In the genomic region with DNA sequence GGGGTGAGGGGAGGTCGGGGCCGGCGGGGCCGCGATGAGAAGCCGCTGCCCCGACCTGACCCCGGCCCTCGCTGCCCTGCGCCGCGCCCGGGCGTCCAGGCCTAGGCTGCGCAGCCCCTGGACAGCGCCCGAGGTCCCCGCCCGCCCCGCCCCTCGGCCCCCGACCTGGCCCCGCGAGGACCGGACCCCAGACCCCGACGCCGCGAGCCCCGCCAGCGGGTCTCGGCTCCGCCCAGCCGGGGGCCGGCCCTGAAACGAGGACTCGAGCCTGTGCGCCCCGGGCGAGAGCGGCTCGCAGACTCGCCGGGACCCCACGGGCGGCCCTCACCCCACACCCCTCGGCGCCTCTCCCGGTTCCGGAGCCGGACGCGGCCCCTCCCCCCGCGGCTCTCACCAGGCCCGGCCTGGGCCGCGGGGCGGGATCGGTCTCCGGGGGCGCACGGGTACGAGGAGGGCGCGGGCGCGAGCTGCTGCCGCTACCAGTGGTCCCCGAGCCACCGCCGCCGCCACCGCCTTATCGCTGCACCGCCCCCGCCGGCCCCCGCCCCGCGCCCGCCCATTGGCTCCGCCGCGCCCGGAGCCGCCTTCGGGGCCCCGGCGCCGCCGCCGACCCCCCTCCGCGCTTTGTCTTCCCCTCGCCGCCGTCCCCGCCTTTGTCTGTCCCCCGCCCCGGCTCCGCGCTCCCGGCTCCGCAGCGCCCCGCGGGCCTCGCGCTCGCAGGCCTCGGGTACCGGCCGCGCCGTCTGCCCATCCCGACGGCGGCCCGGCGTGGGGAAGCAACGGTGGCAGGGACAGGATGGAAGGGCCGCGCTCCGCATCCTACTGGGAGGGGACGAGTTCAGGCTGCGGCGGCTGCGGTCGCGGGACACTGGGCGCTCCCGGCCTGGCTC, we compare ENCODE assay signal across 8 cellular contexts. TPM values are rescaled to one million over a fixed set of nuclear protein-coding genes. Genes with fewer than 3 reads are reported as not detected.
DNase-seq lines count a peak whose midpoint lies in the region; ATAC-seq and TF ChIP-seq lines count a peak whose summit lies in the region.

Gene LIMD2 (minus strand): TSS at position 488 of the 890 bp plus-strand sequence. CDS start 827 bp downstream, outside the sequence.

- H3K36me3 ChIP-seq in OCI-LY3 (replicated peaks; ENCODE audit: low read depth, low read length) (peaks cover 47% of the 10 kb centered on the region), neuronal stem cell (replicated peaks in 1 of 2; ENCODE audit: control insufficient read depth in 2 of 2, insufficient read depth in 2 of 2, low read length in 2 of 2) (peaks cover 21 to 66% of the 10 kb centered on the region in 2 donors), testis (ENCODE audit: low read depth, missing control alignments) (no peaks in the 10 kb centered on the region)

- H2BK12ac ChIP-seq in neuronal stem cell (ENCODE audit: low read length) = peak within 1 kb of the TSS; percentile 68

- H3K18ac ChIP-seq in neuronal stem cell (ENCODE audit: low read length) = peak within 1 kb of the TSS; percentile 100

- peak within 1 kb of the TSS; percentile 52 for H4K8ac ChIP-seq in neuronal stem cell (ENCODE audit: low read depth, low read length)

- H3K79me2 ChIP-seq in OCI-LY3 (ENCODE audit: low read length) = peaks cover 29% of the 10 kb centered on the region

- H3K9ac ChIP-seq in OCI-LY3 (ENCODE audit: low read length) (peak within 1 kb of the TSS; percentile 99), neuronal stem cell (ENCODE audit: low read depth, low read length, poor library complexity) (peak within 1 kb of the TSS; percentile 97)

- peak within 1 kb of the TSS; percentile 93 for H2BK5ac ChIP-seq in neuronal stem cell (ENCODE audit: low read length)

- no CpG with 5 or more reads among the region's 133 CpGs for WGBS in neuronal stem cell (ENCODE audit: extremely low coverage in 2 of 2, insufficient read length in 2 of 2, insufficient replicate concordance in 1 of 2), 2 donors
- WGBS in testis, 2 donors = 0 to 1% methylated on average over 9 to 37 of the region's 133 CpGs

- H3K4me1 ChIP-seq in OCI-LY3 (ENCODE audit: low read length) (peaks cover 56% of the 10 kb centered on the region), neuronal stem cell (ENCODE audit: control insufficient read depth in 2 of 2, insufficient read depth in 1 of 2, low read depth in 1 of 2, low read length in 2 of 2) (peaks cover 2 to 16% of the 10 kb centered on the region in 2 donors), testis (peaks cover 8% of the 10 kb centered on the region)

- H3K23ac ChIP-seq in neuronal stem cell (ENCODE audit: low read depth, low read length, poor library complexity) = peak within 1 kb of the TSS; percentile 92

- peak; percentile 82 to 85 for DNase-seq in activated T-cell treated with anti-CD3 and anti-CD28 coated beads, Interleukin-2, amount 50 U/mL, for 48 hours
- DNase-seq in fibroblast of the aortic adventitia (ENCODE audit: low read depth) (no peak), neuronal stem cell (ENCODE audit: low spot score) (peak; percentile 65), testis (peak; percentile 30)

- H3K14ac ChIP-seq in neuronal stem cell (ENCODE audit: low read length) = peak within 1 kb of the TSS; percentile 97

- H3K27ac ChIP-seq in OCI-LY3 (ENCODE audit: low read length) (peak within 1 kb of the TSS; percentile 91), neuronal stem cell (replicated peaks; ENCODE audit: low read length) (peak within 1 kb of the TSS; percentile 92), testis (peak within 1 kb of the TSS in 1 of 2 donors; percentile 77)

- H3K27me3 ChIP-seq in OCI-LY3 (ENCODE audit: low read depth, low read length) (no peaks in the 10 kb centered on the region), neuronal stem cell (ENCODE audit: control insufficient read depth in 3 of 3, insufficient read depth in 3 of 3, low read depth in 1 of 3, low read length in 3 of 3) (peaks cover 0 to 7% (median 0%) of the 10 kb centered on the region in 3 experiments), testis (no peaks in the 10 kb centered on the region)

- TF ChIP-seq CTCF in OCI-LY3 (IDR thresholded peaks at IDR 0.05; ENCODE audit: low read depth, low read length) (no peak), fibroblast of the aortic adventitia (IDR thresholded peaks at IDR 0.05; ENCODE audit: insufficient read depth, low read length) (no peak), testis (IDR thresholded peaks at IDR 0.05) (no peak)

- H2AFZ ChIP-seq in OCI-LY3 (ENCODE audit: low read depth, low read length) = no peak within 1 kb of the TSS
- peak within 1 kb of the TSS; percentile 92 for H2AFZ ChIP-seq in neuronal stem cell (ENCODE audit: low read length)

- peak within 1 kb of the TSS; percentile 69 for H3K4ac ChIP-seq in neuronal stem cell (ENCODE audit: low read length)

- intact Hi-C loops in testis (cut with DNase I; ENCODE audit: low total_unique reads) = no loop called here

- peaks cover 5% of the 10 kb centered on the region for H3K79me1 ChIP-seq in neuronal stem cell (ENCODE audit: low read depth, low read length)

- peak within 1 kb of the TSS; percentile 92 for H2AK5ac ChIP-seq in neuronal stem cell (ENCODE audit: low read depth, low read length)

- peaks cover 10% of the 10 kb centered on the region; the same call in 1 of the 2 replicates for H4K20me1 ChIP-seq in OCI-LY3 (ENCODE audit: insufficient read depth, low read length)

- H3K9me3 ChIP-seq in OCI-LY3 (ENCODE audit: insufficient read depth, low read length) (peaks cover 8% of the 10 kb centered on the region; the same call in 1 of the 2 replicates), neuronal stem cell (replicated peaks in 1 of 2; ENCODE audit: control insufficient read depth in 2 of 2, insufficient read depth in 1 of 2, low read depth in 1 of 2, low read length in 2 of 2) (no peaks in the 10 kb centered on the region), testis (no peaks in the 10 kb centered on the region)

- H4K91ac ChIP-seq in neuronal stem cell (ENCODE audit: low read depth, low read length, poor library complexity) = peak within 1 kb of the TSS; percentile 74

- ATAC-seq in GM18502 (IDR thresholded peaks at IDR 0.05; ENCODE audit: poor library complexity, unreplicated experiment) (peak; percentile 20), HG03159 (IDR thresholded peaks at IDR 0.05; ENCODE audit: unreplicated experiment) (peak; percentile 18), GM21576 (IDR thresholded peaks at IDR 0.05; ENCODE audit: unreplicated experiment) (no peak)

- H3K4me3 ChIP-seq in OCI-LY3 (ENCODE audit: low read length) (peak within 1 kb of the TSS; percentile 97), fibroblast of the aortic adventitia (ENCODE audit: low read depth, low read length) (peak within 1 kb of the TSS; percentile 64), neuronal stem cell (ENCODE audit: low read length in 2 of 2) (peak within 1 kb of the TSS; percentile 59 to 87), testis (peak within 1 kb of the TSS; percentile 49 to 61)

- peak within 1 kb of the TSS; percentile 86 for H2BK15ac ChIP-seq in neuronal stem cell (ENCODE audit: low read length)

- H3K4me2 ChIP-seq in OCI-LY3 (ENCODE audit: low read length) = peak within 1 kb of the TSS; percentile 99
- H3K4me2 ChIP-seq in neuronal stem cell (ENCODE audit: insufficient read depth, low read length, poor library complexity, severe bottlenecking) = peak within 1 kb of the TSS; percentile 96

- TF ChIP-seq POLR2A in testis (IDR thresholded peaks at IDR 0.05) = no peak

- H2BK120ac ChIP-seq in neuronal stem cell (ENCODE audit: low read depth, low read length) = peak within 1 kb of the TSS; percentile 74

RNA-seq across cellular contexts. Expression of gene LIMD2, which starts in this region (rescaled TPM):
- total RNA-seq in fibroblast of the aortic adventitia (ENCODE audit: low replicate concordance) (2.8 and 10.9 TPM in 2 replicates), testis (10 to 100 TPM; 21.9 to 22.9 TPM)
- polyA plus RNA-seq in neuronal stem cell (2013, experiment 1 of 2) = 40.9 TPM
- polyA plus RNA-seq in neuronal stem cell (2013, experiment 2 of 2) = 39.3 TPM
- polyA plus RNA-seq in testis (ENCODE audit: insufficient read depth, low read depth, low replicate concordance) = 22.8 TPM
